Comparison of ENCODE assay signal across 16 cellular contexts in genomic region chr7:29327455-29327854, GRCh38.
DNase-seq lines count a peak whose midpoint lies in the region; ATAC-seq and TF ChIP-seq lines count a peak whose summit lies in the region.
"Had no signal": no experiment of that assay in that cellular context is flagged by ENCODE, and none has a peak within 500 bp of the region (broad histone marks: within the 10 kb centered on the region; RNA-seq: fewer than 3 reads in every experiment).

No MANE protein-coding gene starts in this region.

- DNase-seq in DMS 273 (lab: John Stamatoyannopoulos, UW; ENCODE audit: unreplicated experiment) (peak; percentile 99), NCI-H1105 (lab: John Stamatoyannopoulos, UW) (peak; percentile 76), NCI-H2171 (lab: John Stamatoyannopoulos, UW) (peak; percentile 76), colonic mucosa (no peak), aorta (no peak), NOMO-1 treated with dmso at 0.1 percent for 144 hours (lab: John Stamatoyannopoulos, UW; ENCODE audit: unreplicated experiment) (no peak)
- DNase-seq: activated CD4-positive, alpha-beta T cell treated with anti-CD3 and anti-CD28 coated beads, Interleukin-2, amount 50 U/mL, for 48 hours; activated naive CD8-positive, alpha-beta T cell treated with anti-CD3 and anti-CD28 coated beads for 36 hours; activated T-cell treated with anti-CD3 and anti-CD28 coated beads, Interleukin-2, amount 50 U/mL, for 24 hours; CD4-positive, alpha-beta memory T cell; effector CD4-positive, alpha-beta T cell; NCI-H1694 treated with DMSO at 0.1 percent for 48 hours; Peyer's patch; trophoblast cell had no signal

- intact Hi-C loops in colonic mucosa (cut with DNase I) (no loop called here), aorta (cut with DNase I) (no loop called here)

- H3K27me3 ChIP-seq in colonic mucosa (no peaks in the 10 kb centered on the region), aorta (ENCODE audit: control insufficient read depth in 1 of 2, insufficient read depth in 2 of 2, low read length in 1 of 2) (no peaks in the 10 kb centered on the region)
- H3K27me3 ChIP-seq: Peyer's patch had no signal

- H3K36me3 ChIP-seq in colonic mucosa (no peaks in the 10 kb centered on the region), aorta (ENCODE audit: control insufficient read depth in 1 of 2, insufficient read depth in 2 of 2, low read length in 1 of 2) (no peaks in the 10 kb centered on the region)
- H3K36me3 ChIP-seq: Peyer's patch had no signal

- H3K4me1 ChIP-seq in colonic mucosa (no peaks in the 10 kb centered on the region), aorta (ENCODE audit: control insufficient read depth in 1 of 2, insufficient read depth in 2 of 2, low read length in 2 of 2) (peaks cover 0 to 6% of the 10 kb centered on the region in 2 donors)
- H3K4me1 ChIP-seq: Peyer's patch had no signal

- H3K4me3 ChIP-seq in colonic mucosa (no peak overlapping the region), aorta (ENCODE audit: low read length in 2 of 2) (no peak overlapping the region)
- H3K4me3 ChIP-seq: Peyer's patch had no signal

- no peak for TF ChIP-seq CTCF in colonic mucosa (IDR thresholded peaks at IDR 0.05)

- ATAC-seq in HG02884 (IDR thresholded peaks at IDR 0.05; ENCODE audit: unreplicated experiment) (no peak), aorta (ENCODE audit: low FRiP score) (no peak), GM19324 (IDR thresholded peaks at IDR 0.05; ENCODE audit: low FRiP score, unreplicated experiment) (no peak)

- WGBS in aorta, 2 donors = 97 to 98% methylated on average over 8 of the region's 8 CpGs

- no peaks in the 10 kb centered on the region for H3K9me3 ChIP-seq in colonic mucosa
- H3K9me3 ChIP-seq in aorta (ENCODE audit: control insufficient read depth, low read length) = no peaks in the 10 kb centered on the region
- H3K9me3 ChIP-seq: Peyer's patch had no signal

- no peak overlapping the region for H3K9ac ChIP-seq in colonic mucosa (ENCODE audit: low read depth in 2 of 2, low read length in 2 of 2)

- H3K27ac ChIP-seq in colonic mucosa (peak overlapping the region; percentile 68), aorta (ENCODE audit: low read depth in 1 of 2, low read length in 2 of 2) (no peak overlapping the region)
- H3K27ac ChIP-seq: Peyer's patch had no signal

Comparison
In these comparisons a context has a peak if more than half of its experiments do, and no peak if none do; other contexts are left out.
1. DNase-seq: peak in DMS 273 (single experiment), NCI-H1105 (single experiment) and NCI-H2171 (single experiment); none in colonic mucosa (single experiment), aorta (0 of 2) and NOMO-1 treated with dmso at 0.1 percent for 144 hours (single experiment).